12 cellular contexts compared by ENCODE assay signal in the genomic region with DNA sequence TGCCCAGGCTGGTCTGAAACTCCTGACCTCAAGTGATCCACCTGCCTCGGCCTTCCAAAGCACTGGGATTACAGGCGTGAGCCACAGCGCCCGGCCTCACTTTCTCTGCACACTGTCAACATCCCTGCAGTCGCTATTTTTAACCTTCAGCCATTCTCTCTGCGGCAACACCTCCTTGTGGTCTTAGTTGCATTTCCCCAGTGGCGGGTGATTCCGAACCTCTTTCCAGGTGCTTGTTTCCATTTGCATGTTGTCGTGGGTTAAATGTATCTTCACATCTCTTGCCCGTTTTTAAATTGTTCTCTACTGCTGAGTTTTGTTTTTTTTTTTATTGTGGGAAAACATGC. TPM values are rescaled to one million over a fixed set of nuclear protein-coding genes. Genes with fewer than 3 reads are reported as not detected.
DNase-seq lines count a peak whose midpoint lies in the region; ATAC-seq and TF ChIP-seq lines count a peak whose summit lies in the region.
"Had no signal": no experiment of that assay in that cellular context is flagged by ENCODE, and none has a peak within 500 bp of the region (broad histone marks: within the 10 kb centered on the region; RNA-seq: fewer than 3 reads in every experiment).

No MANE protein-coding gene starts in this region.

- peaks cover 16 to 21% of the 10 kb centered on the region in 2 donors for H3K27me3 Mint-ChIP-seq in CD8-positive, alpha-beta memory T cell
- H3K27me3 Mint-ChIP-seq in GM23338 (ENCODE audit: insufficient read depth, low read depth, poor library complexity), result peaks cover 29% of the 10 kb centered on the region
- H3K27me3 Mint-ChIP-seq in activated CD4-positive, alpha-beta memory T cell treated with anti-CD3 and anti-CD28 coated beads, Interleukin-2, amount 10 ng/mL, durations not matched to agents 7 days and 5 days, result peaks cover 22% of the 10 kb centered on the region

- H3K4me1 ChIP-seq in CD8-positive, alpha-beta memory T cell (ENCODE audit: insufficient read depth, low read length), result peaks cover 9% of the 10 kb centered on the region
- H3K4me1 ChIP-seq in GM23338 (ENCODE audit: insufficient read depth) (peaks cover 4% of the 10 kb centered on the region; the same call in 1 of the 2 replicates), mesodermal cell (ENCODE audit: control insufficient read depth, insufficient read depth, low read length, poor library complexity, severe bottlenecking) (peaks cover 8% of the 10 kb centered on the region), suprapubic skin (peaks cover 9% of the 10 kb centered on the region)

- no peak overlapping the region for H2AFZ ChIP-seq in GM23338

- peak overlapping the region in 6 of 8 donors; percentile 0 to 92 (median 12) for H3K27ac Mint-ChIP-seq in CD8-positive, alpha-beta memory T cell
- H3K27ac Mint-ChIP-seq in GM23338, result no peak overlapping the region
- peak overlapping the region; percentile 16 for H3K27ac Mint-ChIP-seq in activated CD4-positive, alpha-beta memory T cell treated with anti-CD3 and anti-CD28 coated beads, Interleukin-2, amount 10 ng/mL, durations not matched to agents 7 days and 5 days

- TF ChIP-seq POLR2A in suprapubic skin (IDR thresholded peaks at IDR 0.05), result no peak

- peaks cover 4% of the 10 kb centered on the region for H3K27me3 ChIP-seq in CD8-positive, alpha-beta memory T cell (ENCODE audit: insufficient read depth, low read length, poor library complexity, severe bottlenecking)
- peaks cover 30% of the 10 kb centered on the region for H3K27me3 ChIP-seq in GM23338 (ENCODE audit: insufficient read depth)
- peaks cover 32% of the 10 kb centered on the region for H3K27me3 ChIP-seq in suprapubic skin

- peaks cover 0 to 2% (median 0%) of the 10 kb centered on the region in 5 donors for H3K9me3 Mint-ChIP-seq in CD8-positive, alpha-beta memory T cell
- peaks cover 15% of the 10 kb centered on the region for H3K9me3 Mint-ChIP-seq in GM23338
- no peaks in the 10 kb centered on the region for H3K9me3 Mint-ChIP-seq in activated CD4-positive, alpha-beta memory T cell treated with anti-CD3 and anti-CD28 coated beads, Interleukin-2, amount 10 ng/mL, durations not matched to agents 7 days and 5 days

- no peak for TF ChIP-seq EP300 in suprapubic skin (IDR thresholded peaks at IDR 0.05)

- peaks cover 0 to 3% (median 0%) of the 10 kb centered on the region in 3 donors for H3K36me3 Mint-ChIP-seq in CD8-positive, alpha-beta memory T cell
- H3K36me3 Mint-ChIP-seq in GM23338 (ENCODE audit: low read depth), result peaks cover 3% of the 10 kb centered on the region; the same call in 1 of the 3 replicates
- H3K36me3 Mint-ChIP-seq in activated CD4-positive, alpha-beta memory T cell treated with anti-CD3 and anti-CD28 coated beads, Interleukin-2, amount 10 ng/mL, durations not matched to agents 7 days and 5 days (ENCODE audit: low read depth), result no peaks in the 10 kb centered on the region

- no peak overlapping the region for H3K4me3 ChIP-seq in CD8-positive, alpha-beta memory T cell (ENCODE audit: low read length)
- no peak overlapping the region for H3K4me3 ChIP-seq in GM23338
- H3K4me3 ChIP-seq in mesodermal cell (ENCODE audit: extremely low read depth, insufficient read depth, low read length, poor library complexity, severe bottlenecking), result no peak overlapping the region
- no peak overlapping the region for H3K4me3 ChIP-seq in suprapubic skin

- POLR2A ChIA-PET in CD8-positive, alpha-beta memory T cell (lab: Charles Lee), result no interaction called here
- POLR2A ChIA-PET in activated CD4-positive, alpha-beta memory T cell treated with anti-CD3 and anti-CD28 coated beads, Interleukin-2, amount 10 ng/mL, durations not matched to agents 7 days and 5 days (lab: Charles Lee), result interaction anchor here (1.2 kb wide), 1 partner anchor 12 kb away, joined by 3 read pairs; no protein-coding TSS in a partner anchor

- H4K20me1 ChIP-seq in GM23338 (replicated peaks; ENCODE audit: insufficient read depth), result no peaks in the 10 kb centered on the region

- WGBS in mesodermal cell (ENCODE audit: insufficient coverage in 2 of 2), 2 experiments, result 56 to 66% methylated on average over 6 of the region's 10 CpGs
- WGBS in suprapubic skin, result 71% methylated on average over 10 of the region's 10 CpGs

- no peaks in the 10 kb centered on the region for H3K9me2 ChIP-seq in GM23338 (ENCODE audit: insufficient read depth)

- CTCF ChIA-PET in CD8-positive, alpha-beta memory T cell (lab: Charles Lee), result no interaction called here
- CTCF ChIA-PET in activated CD4-positive, alpha-beta memory T cell treated with anti-CD3 and anti-CD28 coated beads, Interleukin-2, amount 10 ng/mL, durations not matched to agents 7 days and 5 days (lab: Charles Lee), result no interaction called here

- peak; percentile 21 for ATAC-seq in GM23338
- no peak for ATAC-seq in GM18498 (IDR thresholded peaks at IDR 0.05; ENCODE audit: unreplicated experiment)
- ATAC-seq: left lobe of liver had no signal

- no peaks in the 10 kb centered on the region for H3K79me2 ChIP-seq in GM23338 (replicated peaks; ENCODE audit: insufficient read depth)

- peak; percentile 16 to 55; a peak in 2 of 4 replicates for TF ChIP-seq CTCF in GM23338 (conservative IDR thresholded peaks at IDR 0.05; ENCODE audit: low read depth in 2 of 2)
- TF ChIP-seq CTCF in suprapubic skin (IDR thresholded peaks at IDR 0.05), result no peak

- H3K9me3 ChIP-seq in CD8-positive, alpha-beta memory T cell (ENCODE audit: low read length), result no peaks in the 10 kb centered on the region
- H3K9me3 ChIP-seq in mesodermal cell (ENCODE audit: control insufficient read depth, low read length), result no peaks in the 10 kb centered on the region
- no peaks in the 10 kb centered on the region for H3K9me3 ChIP-seq in suprapubic skin

- DNase-seq in CD8-positive, alpha-beta memory T cell, result no peak
- DNase-seq in GM23338 (ENCODE audit: low spot score) (no peak), suprapubic skin (ENCODE audit: low spot score in 2 of 2) (no peak)
- no peak for DNase-seq in activated CD4-positive, alpha-beta memory T cell treated with anti-CD3 and anti-CD28 coated beads, Interleukin-2, amount 10 ng/mL, durations not matched to agents 7 days and 5 days
- no peak for DNase-seq in stimulated activated CD4-positive, alpha-beta T cell treated with anti-CD3 and anti-CD28 coated beads, Interleukin-12 subunit alpha, Interleukin-12 subunit beta, amount 100 ng/mL, for 4 hours
- no peak for DNase-seq in activated effector memory CD4-positive, alpha-beta T cell treated with anti-CD3 and anti-CD28 coated beads, Interleukin-2, amount 50 U/mL, for 16 hours

- 0 out of 2 replicates have a peak, but pooled peaks cover 9% of the 10 kb centered on the region for H3F3A ChIP-seq in GM23338 (replicated peaks; ENCODE audit: low read depth)

- no peak overlapping the region for H3K27ac ChIP-seq in CD8-positive, alpha-beta memory T cell (ENCODE audit: low read depth, low read length)
- H3K27ac ChIP-seq in GM23338 (ENCODE audit: low read depth) (no peak overlapping the region), mesodermal cell (ENCODE audit: low read depth, low read length, severe bottlenecking) (peak overlapping the region; percentile 59), suprapubic skin (no peak overlapping the region)

- H3K4me1 Mint-ChIP-seq in CD8-positive, alpha-beta memory T cell, result peaks cover 14 to 24% (median 20%) of the 10 kb centered on the region in 3 donors
- peaks cover 21% of the 10 kb centered on the region for H3K4me1 Mint-ChIP-seq in GM23338
- H3K4me1 Mint-ChIP-seq in activated CD4-positive, alpha-beta memory T cell treated with anti-CD3 and anti-CD28 coated beads, Interleukin-2, amount 10 ng/mL, durations not matched to agents 7 days and 5 days, result peaks cover 19% of the 10 kb centered on the region

- H3K36me3 ChIP-seq in CD8-positive, alpha-beta memory T cell (ENCODE audit: insufficient read depth, low read length), result no peaks in the 10 kb centered on the region
- H3K36me3 ChIP-seq in GM23338 (ENCODE audit: insufficient read depth) (no peaks in the 10 kb centered on the region), mesodermal cell (ENCODE audit: control insufficient read depth, insufficient read depth, low read length) (no peaks in the 10 kb centered on the region), suprapubic skin (no peaks in the 10 kb centered on the region)

- peak overlapping the region; percentile 57 to 81 (median 76) for H3K4me3 Mint-ChIP-seq in CD8-positive, alpha-beta memory T cell
- H3K4me3 Mint-ChIP-seq in GM23338, result peak overlapping the region; percentile 66; the same call in 1 of the 3 replicates
- H3K4me3 Mint-ChIP-seq in activated CD4-positive, alpha-beta memory T cell treated with anti-CD3 and anti-CD28 coated beads, Interleukin-2, amount 10 ng/mL, durations not matched to agents 7 days and 5 days, result peak overlapping the region; percentile 3

- no peak overlapping the region for H3K4me2 ChIP-seq in GM23338

RNA-seq across cellular contexts. Expression of a gene that starts 2.2 kb away (rescaled TPM):
- total RNA-seq in CD8-positive, alpha-beta memory T cell, result not detected
- polyA plus RNA-seq in CD8-positive, alpha-beta memory T cell, result not detected
- not detected in 2 replicates for total RNA-seq in GM23338 (2014; rRNA removed; shearing (Covaris generic))
- 2.6 and 3.8 TPM in 2 replicates for polyA plus RNA-seq in GM23338 (2016; fragmentation: Nextera tagmentation; extraction: Ambion mirVana)
- total RNA-seq in activated CD4-positive, alpha-beta memory T cell treated with anti-CD3 and anti-CD28 coated beads, Interleukin-2, amount 10 ng/mL, durations not matched to agents 7 days and 5 days, result not detected
- 1.2 TPM for polyA plus RNA-seq in mesodermal cell (2013, experiment 1 of 2)
- not detected for polyA plus RNA-seq in mesodermal cell (2013, experiment 2 of 2)
- not detected for total RNA-seq in suprapubic skin
- total RNA-seq: epithelial cell of proximal tubule, MCF 10A, urinary bladder had no signal
- polyA plus RNA-seq: urinary bladder had no signal

RNA-seq across cellular contexts. Expression of a gene that starts 4.5 kb away (rescaled TPM):
- not detected for total RNA-seq in CD8-positive, alpha-beta memory T cell
- polyA plus RNA-seq in CD8-positive, alpha-beta memory T cell, result not detected
- total RNA-seq in GM23338 (2014; rRNA removed; shearing (Covaris generic)), result not detected in 2 replicates
- not detected in 2 replicates for polyA plus RNA-seq in GM23338 (2016; fragmentation: Nextera tagmentation; extraction: Ambion mirVana)
- total RNA-seq in activated CD4-positive, alpha-beta memory T cell treated with anti-CD3 and anti-CD28 coated beads, Interleukin-2, amount 10 ng/mL, durations not matched to agents 7 days and 5 days, result not detected
- not detected for polyA plus RNA-seq in mesodermal cell (2013, experiment 1 of 2)
- not detected for polyA plus RNA-seq in mesodermal cell (2013, experiment 2 of 2)
- 1 to 10 TPM in 1 of 4 donors, under 1 TPM in 1, not detected in 2; 0.53 to 1.1 TPM for total RNA-seq in suprapubic skin
- total RNA-seq: epithelial cell of proximal tubule, MCF 10A, urinary bladder had no signal

RNA-seq across cellular contexts. Expression of a gene that starts 7.9 kb away (rescaled TPM):
- total RNA-seq in CD8-positive, alpha-beta memory T cell, result under 1 TPM; 0.22 to 0.31 TPM
- not detected for polyA plus RNA-seq in CD8-positive, alpha-beta memory T cell
- total RNA-seq in GM23338 (2014; rRNA removed; shearing (Covaris generic)), result 0.27 and 1.0 TPM in 2 replicates
- 1.3 and 1.8 TPM in 2 replicates for polyA plus RNA-seq in GM23338 (2016; fragmentation: Nextera tagmentation; extraction: Ambion mirVana)
- under 1 TPM; 0.18 to 0.20 TPM for total RNA-seq in activated CD4-positive, alpha-beta memory T cell treated with anti-CD3 and anti-CD28 coated beads, Interleukin-2, amount 10 ng/mL, durations not matched to agents 7 days and 5 days
- 1.00 TPM for polyA plus RNA-seq in mesodermal cell (2013, experiment 1 of 2)
- polyA plus RNA-seq in mesodermal cell (2013, experiment 2 of 2), result 0.46 TPM
- 1 to 10 TPM in 1 of 4 donors, under 1 TPM in 1, not detected in 2; 0.97 to 1.2 TPM for total RNA-seq in suprapubic skin
- total RNA-seq: epithelial cell of proximal tubule, urinary bladder had no signal

RNA-seq across cellular contexts. Expression of a gene that starts 13.5 kb away (rescaled TPM):
- total RNA-seq in CD8-positive, alpha-beta memory T cell, result 10 to 100 TPM; 16.4 to 18.0 TPM
- polyA plus RNA-seq in CD8-positive, alpha-beta memory T cell, result 38.6 TPM
- total RNA-seq in GM23338 (2014; rRNA removed; shearing (Covaris generic)), result 13.8 and 17.3 TPM in 2 replicates
- polyA plus RNA-seq in GM23338 (2016; fragmentation: Nextera tagmentation; extraction: Ambion mirVana), result 11.4 and 12.3 TPM in 2 replicates
- total RNA-seq in activated CD4-positive, alpha-beta memory T cell treated with anti-CD3 and anti-CD28 coated beads, Interleukin-2, amount 10 ng/mL, durations not matched to agents 7 days and 5 days, result 100 to 1,000 TPM; 220 to 221 TPM
- polyA plus RNA-seq in mesodermal cell (2013, experiment 1 of 2), result 11.2 TPM
- polyA plus RNA-seq in mesodermal cell (2013, experiment 2 of 2), result 7.4 TPM
- total RNA-seq in suprapubic skin, result 10 to 100 TPM; 20.9 to 34.0 (median 26.6) TPM

RNA-seq across cellular contexts. Expression of a gene that starts 52.9 kb away (rescaled TPM):
- 10 to 100 TPM; 47.3 to 49.8 TPM for total RNA-seq in CD8-positive, alpha-beta memory T cell
- polyA plus RNA-seq in CD8-positive, alpha-beta memory T cell, result 17.7 TPM
- 33.9 and 45.9 TPM in 2 replicates for total RNA-seq in GM23338 (2014; rRNA removed; shearing (Covaris generic))
- polyA plus RNA-seq in GM23338 (2016; fragmentation: Nextera tagmentation; extraction: Ambion mirVana), result 11.0 and 11.6 TPM in 2 replicates
- total RNA-seq in activated CD4-positive, alpha-beta memory T cell treated with anti-CD3 and anti-CD28 coated beads, Interleukin-2, amount 10 ng/mL, durations not matched to agents 7 days and 5 days, result 10 to 100 TPM; 38.7 to 39.1 TPM
- 22.1 TPM for polyA plus RNA-seq in mesodermal cell (2013, experiment 1 of 2)
- 18.6 TPM for polyA plus RNA-seq in mesodermal cell (2013, experiment 2 of 2)
- total RNA-seq in suprapubic skin, result 10 to 100 TPM; 27.9 to 55.6 (median 42.0) TPM

Comparison
In these comparisons a context has a peak if more than half of its experiments do, and no peak if none do; other contexts are left out.
1. H3K4me3 Mint-ChIP-seq: peak in every context shown above with its lines; median percentile 76 in CD8-positive, alpha-beta memory T cell; 66 in GM23338; 3 in activated CD4-positive, alpha-beta memory T cell treated with anti-CD3 and anti-CD28 coated beads, Interleukin-2, amount 10 ng/mL, durations not matched to agents 7 days and 5 days.
2. CTCF ChIP-seq: peak in GM23338 (2 of 2); none in suprapubic skin (0 of 2).